8 cellular contexts compared by ENCODE assay signal in genomic region chr11:87038235-87038960, GRCh38. TPM values are rescaled to one million over a fixed set of nuclear protein-coding genes. Genes with fewer than 3 reads are reported as not detected.
DNase-seq lines count a peak whose midpoint lies in the region; ATAC-seq and TF ChIP-seq lines count a peak whose summit lies in the region.

No MANE protein-coding gene starts in this region.

- DNase-seq in AG09309 (ENCODE audit: low read depth) (no peak), HFFc6 (no peak), amniotic epithelial cell (ENCODE audit: low read depth) (peak; percentile 19), iPS-NIHi7 (ENCODE audit: extremely low spot score) (peak; percentile 15), NCI-H2196 (lab: John Stamatoyannopoulos, UW; ENCODE audit: unreplicated experiment) (no peak), retina (no peak)
- DNase-seq in stimulated activated naive CD8-positive, alpha-beta T cell treated with anti-CD3 and anti-CD28 coated beads, Interleukin-15, amount 100 ng/mL, for 72 hours = peak in 1 of 2 donors; percentile 15

- H3K4me3 ChIP-seq in AG09309 (ENCODE audit: control insufficient read depth, low read depth, low read length) = peak overlapping the region; percentile 86

- H3K9me3 Mint-ChIP-seq in HFFc6 = no peaks in the 10 kb centered on the region
- no peaks in the 10 kb centered on the region for H3K9me3 Mint-ChIP-seq in stimulated activated naive CD8-positive, alpha-beta T cell treated with anti-CD3 and anti-CD28 coated beads, Interleukin-15, amount 100 ng/mL, for 72 hours

- TF ChIP-seq CTCF in AG09309 (IDR thresholded peaks at IDR 0.05; ENCODE audit: control insufficient read depth, insufficient read depth, low read depth, low read length, missing control alignments) (no peak), HFFc6 (IDR thresholded peaks at IDR 0.05) (no peak)

- no peaks in the 10 kb centered on the region for H3K27me3 Mint-ChIP-seq in HFFc6 (ENCODE audit: insufficient read depth)
- H3K27me3 Mint-ChIP-seq in stimulated activated naive CD8-positive, alpha-beta T cell treated with anti-CD3 and anti-CD28 coated beads, Interleukin-15, amount 100 ng/mL, for 72 hours = no peaks in the 10 kb centered on the region

- H3K36me3 Mint-ChIP-seq in HFFc6 (ENCODE audit: low read depth) = no peaks in the 10 kb centered on the region

- H3K4me3 Mint-ChIP-seq in HFFc6 = peak overlapping the region; percentile 97
- peak overlapping the region; percentile 89 to 92 for H3K4me3 Mint-ChIP-seq in stimulated activated naive CD8-positive, alpha-beta T cell treated with anti-CD3 and anti-CD28 coated beads, Interleukin-15, amount 100 ng/mL, for 72 hours

- no peak for ATAC-seq in stimulated activated naive CD8-positive, alpha-beta T cell treated with anti-CD3 and anti-CD28 coated beads, Interleukin-15, amount 100 ng/mL, for 72 hours
- ATAC-seq in GM21576 (IDR thresholded peaks at IDR 0.05; ENCODE audit: unreplicated experiment) = no peak

- peak overlapping the region; percentile 87 for H3K27ac Mint-ChIP-seq in HFFc6
- H3K27ac Mint-ChIP-seq in stimulated activated naive CD8-positive, alpha-beta T cell treated with anti-CD3 and anti-CD28 coated beads, Interleukin-15, amount 100 ng/mL, for 72 hours = peak overlapping the region; percentile 86 to 99

- peaks cover 31% of the 10 kb centered on the region for H3K4me1 Mint-ChIP-seq in HFFc6 (ENCODE audit: low read depth)
- H3K4me1 Mint-ChIP-seq in stimulated activated naive CD8-positive, alpha-beta T cell treated with anti-CD3 and anti-CD28 coated beads, Interleukin-15, amount 100 ng/mL, for 72 hours = peaks cover 44% of the 10 kb centered on the region

RNA-seq across cellular contexts. Expression of gene TMEM135, which starts 0.7 kb away (rescaled TPM):
- 10 to 100 TPM; 13.1 to 28.3 (median 20.5) TPM for total RNA-seq in HFFc6 (2021; fragmentation: NEBNext Ultra II Directional; extraction: Animal tissue kit (Norgen Biotek cat#: 25700))

Comparison
In these comparisons a context has a peak if more than half of its experiments do, and no peak if none do; other contexts are left out.
1. DNase-seq: peak in amniotic epithelial cell (single experiment) and iPS-NIHi7 (single experiment); none in AG09309 (single experiment), HFFc6 (single experiment), NCI-H2196 (single experiment) and retina (single experiment).